ENCODE assay signal across 26 cellular contexts in genomic region chr2:51624995-51625394, GRCh38.
DNase-seq lines count a peak whose midpoint lies in the region; ATAC-seq and TF ChIP-seq lines count a peak whose summit lies in the region.
"Had no signal": no experiment of that assay in that cellular context is flagged by ENCODE, and none has a peak within 500 bp of the region (broad histone marks: within the 10 kb centered on the region; RNA-seq: fewer than 3 reads in every experiment).

No MANE protein-coding gene starts in this region.

- H3K9ac ChIP-seq in PC-3 (ENCODE audit: low read length) = no peak overlapping the region

- ATAC-seq in PC-3 = peak; percentile 48; the same call in 1 of the 2 replicates
- ATAC-seq in GM19463 (IDR thresholded peaks at IDR 0.05; ENCODE audit: unreplicated experiment) = no peak
- ATAC-seq: activated CD8-positive, alpha-beta T cell treated with anti-CD3 and anti-CD28 coated beads for 36 hours; body of pancreas; heart right ventricle; lower lobe of right lung; right cardiac atrium; stimulated activated effector memory CD8-positive, alpha-beta T cell treated with anti-CD3 and anti-CD28 coated beads, Interleukin-12 subunit alpha, Interleukin-12 subunit beta, amount 100 ng/mL, for 72 hours had no signal

- H3K27me3 ChIP-seq in PC-3 (ENCODE audit: low read length) = no peaks in the 10 kb centered on the region
- H3K27me3 ChIP-seq: body of pancreas, heart right ventricle, SJSA1 had no signal

- no peaks in the 10 kb centered on the region for H3F3A ChIP-seq in PC-3 (ENCODE audit: low read length, unreplicated experiment)

- no peaks in the 10 kb centered on the region for H3K36me3 ChIP-seq in PC-3 (ENCODE audit: low read depth, low read length)
- H3K36me3 ChIP-seq: heart right ventricle, lower lobe of right lung, SJSA1, thoracic aorta had no signal

- DNase-seq in ELR (ENCODE audit: low read depth) = peak; percentile 2
- peak; percentile 72 for DNase-seq in PC-3
- peak; percentile 15 for DNase-seq in epithelial cell of esophagus (ENCODE audit: low read depth)
- DNase-seq in non-pigmented ciliary epithelial cell (ENCODE audit: low read depth) = peak; percentile 14
- DNase-seq in DMS153 (lab: John Stamatoyannopoulos, UW) = no peak
- DNase-seq in G401 (ENCODE audit: low spot score) = no peak
- no peak for DNase-seq in ecto neural progenitor cell (ENCODE audit: low spot score)
- DNase-seq: activated B cell treated with CpG ODN at 0.5 μM for 24 hours; activated CD8-positive, alpha-beta T cell treated with anti-CD3 and anti-CD28 coated beads for 36 hours; activated naive CD4-positive, alpha-beta T cell treated with Interleukin-2 at 50 U/mL for 16 hours; activated T-cell treated with anti-CD3 and anti-CD28 coated beads, Interleukin-2, amount 50 U/mL, for 1 hour; body of pancreas; CD4-positive, alpha-beta memory T cell; DMS79; erythroblast; heart right ventricle; lower lobe of right lung; NCI-H1436; NCI-H2171 treated with DMSO at 0.1 percent for 48 hours; NCI-H82; occipital lobe; right cardiac atrium had no signal

- no TSS peak for BruUV-seq in PC-3 (replicated peaks; lab: Mats Ljungman, UMichigan)

- H2AFZ ChIP-seq in PC-3 (ENCODE audit: low read length) = no peak overlapping the region

- CTCF ChIA-PET in PC-3 (lab: Charles Lee) = no interaction called here

- no peaks in the 10 kb centered on the region for H4K20me1 ChIP-seq in PC-3 (ENCODE audit: low read length)

- no peaks in the 10 kb centered on the region for H3K9me2 ChIP-seq in PC-3 (replicated peaks; ENCODE audit: low read length)

- H3K9me3 ChIP-seq in PC-3 (ENCODE audit: low read length) = no peaks in the 10 kb centered on the region
- H3K9me3 ChIP-seq: body of pancreas, lower lobe of right lung, thoracic aorta had no signal

- no peak overlapping the region for H3K4me2 ChIP-seq in PC-3 (ENCODE audit: low read length)

- no peak overlapping the region for H3K4me3 ChIP-seq in PC-3 (ENCODE audit: low read length)
- H3K4me3 ChIP-seq in epithelial cell of esophagus (ENCODE audit: low read length) = no peak overlapping the region
- H3K4me3 ChIP-seq: body of pancreas, heart right ventricle, lower lobe of right lung, SJSA1, thoracic aorta had no signal

- no peak overlapping the region for H3K27ac ChIP-seq in PC-3 (ENCODE audit: low read length)
- H3K27ac ChIP-seq: body of pancreas, heart right ventricle, lower lobe of right lung, SJSA1, thoracic aorta had no signal

- in situ Hi-C loops in G401 (cut with HindIII; ENCODE audit: low sequenced_read_pairs) = no loop called here

- H3K4me1 ChIP-seq in PC-3 (ENCODE audit: insufficient read depth, low read length) = no peaks in the 10 kb centered on the region
- H3K4me1 ChIP-seq: body of pancreas, heart right ventricle, lower lobe of right lung, SJSA1 had no signal

- no peaks in the 10 kb centered on the region for H3K79me2 ChIP-seq in PC-3 (ENCODE audit: low read length)

- POLR2A ChIA-PET in PC-3 (lab: Charles Lee; ENCODE audit: unreplicated experiment) = no interaction called here

- intact Hi-C loops in PC-3 (cut with micrococcal nuclease) = no loop called here

- no peak for TF ChIP-seq CTCF in PC-3 (conservative IDR thresholded peaks at IDR 0.05; ENCODE audit: low read depth, low read length)
- no peak for TF ChIP-seq CTCF in epithelial cell of esophagus (IDR thresholded peaks at IDR 0.05; ENCODE audit: insufficient read depth, low read depth, low read length, missing control alignments)

Comparison
In these comparisons a context has a peak if more than half of its experiments do, and no peak if none do; other contexts are left out.
1. DNase-seq: peak in ELR (single experiment), PC-3 (single experiment), epithelial cell of esophagus (single experiment) and non-pigmented ciliary epithelial cell (single experiment); none in DMS153 (single experiment), G401 (single experiment) and ecto neural progenitor cell (single experiment).